8 cellular contexts compared by ENCODE assay signal in genomic region chr7:100705753-100706671, GRCh38. TPM values are rescaled to one million over a fixed set of nuclear protein-coding genes. Genes with fewer than 3 reads are reported as not detected.
DNase-seq lines count a peak whose midpoint lies in the region; ATAC-seq and TF ChIP-seq lines count a peak whose summit lies in the region.

TSS of gene POP7 (plus strand) at chr7:100706121. CDS start at chr7:100706831, 710 bp downstream.

- H3K9me3 ChIP-seq in breast epithelium: no peaks in the 10 kb centered on the region
- no peaks in the 10 kb centered on the region for H3K9me3 ChIP-seq in iPS-18c (ENCODE audit: control insufficient read depth, insufficient read depth, low read length)

- intact Hi-C loops in breast epithelium (cut with DNase I; ENCODE audit: low total_unique reads): loop anchor here (10.0 kb wide), 1 partner anchor 159 kb away; the partner anchor contains the start of gene TRIP6

- H3K4me1 ChIP-seq in ACC112 (ENCODE audit: control insufficient read depth, insufficient read depth, low read length, unreplicated experiment) (peaks cover 6% of the 10 kb centered on the region), breast epithelium (peaks cover 0 to 13% of the 10 kb centered on the region in 2 donors)

- peak; percentile 43 for TF ChIP-seq POLR2A in breast epithelium (IDR thresholded peaks at IDR 0.05)

- H3K79me2 ChIP-seq in ACC112 (ENCODE audit: control insufficient read depth, insufficient read depth, low read length, unreplicated experiment): peaks cover 21% of the 10 kb centered on the region

- no peak for TF ChIP-seq CTCF in VCaP (conservative IDR thresholded peaks at IDR 0.05)
- TF ChIP-seq CTCF in breast epithelium (IDR thresholded peaks at IDR 0.05): no peak

- H2AFZ ChIP-seq in ACC112 (ENCODE audit: low read length, unreplicated experiment): peak within 1 kb of the TSS; percentile 87

- H3K27ac ChIP-seq in ACC112 (ENCODE audit: low read depth, low read length): peak within 1 kb of the TSS; percentile 45
- peak within 1 kb of the TSS; percentile 92 for H3K27ac ChIP-seq in VCaP
- H3K27ac ChIP-seq in breast epithelium: peak within 1 kb of the TSS; percentile 91 to 93
- peak within 1 kb of the TSS; percentile 24 to 98 (median 90) for H3K27ac ChIP-seq in skin epidermis

- H3K4me3 ChIP-seq in ACC112 (ENCODE audit: low read depth, low read length) (peak within 1 kb of the TSS; percentile 90), breast epithelium (peak within 1 kb of the TSS; percentile 65 to 87 (median 79)), iPS-18c (ENCODE audit: insufficient read depth, low read depth, low read length) (peak within 1 kb of the TSS; percentile 94), skin epidermis (peak within 1 kb of the TSS; percentile 60 to 92 (median 76))

- H3K27me3 ChIP-seq in ACC112 (ENCODE audit: insufficient read depth, low read length): no peaks in the 10 kb centered on the region
- H3K27me3 ChIP-seq in breast epithelium: no peaks in the 10 kb centered on the region

- no peaks in the 10 kb centered on the region for H3K36me3 ChIP-seq in ACC112 (ENCODE audit: insufficient read depth, low read length)
- H3K36me3 ChIP-seq in breast epithelium: no peaks in the 10 kb centered on the region

- peak; percentile 95 for DNase-seq in NCI-H2196 treated with DMSO at 0.1 percent for 48 hours (lab: John Stamatoyannopoulos, UW; ENCODE audit: unreplicated experiment)
- DNase-seq in breast epithelium (ENCODE audit: low spot score in 2 of 2): peak; percentile 97 to 100

- peak; percentile 68 for ATAC-seq in GM18870 (IDR thresholded peaks at IDR 0.05; ENCODE audit: unreplicated experiment)
- ATAC-seq in HG03135 (IDR thresholded peaks at IDR 0.05; ENCODE audit: unreplicated experiment): peak; percentile 84

RNA-seq across cellular contexts. Expression of gene POP7, which starts in this region (rescaled TPM):
- total RNA-seq in breast epithelium: 10 to 100 TPM; 25.8 to 28.2 (median 27.4) TPM

Comparison
In these comparisons a context has a peak if more than half of its experiments do, and no peak if none do; other contexts are left out.
1. Peak in every context shown above with its lines: DNase-seq, ATAC-seq, H3K4me3 ChIP-seq and H3K27ac ChIP-seq.